In the genomic region with DNA sequence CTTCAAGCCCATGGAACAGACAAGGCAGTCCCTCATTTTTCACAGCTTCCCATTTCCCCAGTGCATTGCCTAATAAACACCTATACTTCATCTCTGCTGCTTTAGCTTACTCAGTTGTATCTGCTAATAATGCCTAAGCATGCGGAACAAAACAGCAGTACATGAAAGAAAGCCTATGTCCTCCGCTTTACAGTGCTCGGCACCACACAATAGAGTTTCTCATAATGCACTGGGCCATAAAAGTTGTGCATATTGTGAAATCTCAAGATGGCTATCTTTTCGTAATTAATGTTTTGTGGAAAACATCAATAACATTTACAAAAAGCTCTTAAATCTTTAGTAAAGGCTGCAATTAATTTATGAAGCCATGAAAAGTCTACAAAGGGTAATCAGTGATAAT, we compare ENCODE assay signal across 1 cellular context.
TF ChIP-seq lines count a peak whose summit lies in the region.

No MANE protein-coding gene starts in this region.

TF ChIP-seq in GM23338, 12 proteins besides CTCF, POLR2A, EP300 and RAD21:
- TF ChIP-seq, protein P1, sequence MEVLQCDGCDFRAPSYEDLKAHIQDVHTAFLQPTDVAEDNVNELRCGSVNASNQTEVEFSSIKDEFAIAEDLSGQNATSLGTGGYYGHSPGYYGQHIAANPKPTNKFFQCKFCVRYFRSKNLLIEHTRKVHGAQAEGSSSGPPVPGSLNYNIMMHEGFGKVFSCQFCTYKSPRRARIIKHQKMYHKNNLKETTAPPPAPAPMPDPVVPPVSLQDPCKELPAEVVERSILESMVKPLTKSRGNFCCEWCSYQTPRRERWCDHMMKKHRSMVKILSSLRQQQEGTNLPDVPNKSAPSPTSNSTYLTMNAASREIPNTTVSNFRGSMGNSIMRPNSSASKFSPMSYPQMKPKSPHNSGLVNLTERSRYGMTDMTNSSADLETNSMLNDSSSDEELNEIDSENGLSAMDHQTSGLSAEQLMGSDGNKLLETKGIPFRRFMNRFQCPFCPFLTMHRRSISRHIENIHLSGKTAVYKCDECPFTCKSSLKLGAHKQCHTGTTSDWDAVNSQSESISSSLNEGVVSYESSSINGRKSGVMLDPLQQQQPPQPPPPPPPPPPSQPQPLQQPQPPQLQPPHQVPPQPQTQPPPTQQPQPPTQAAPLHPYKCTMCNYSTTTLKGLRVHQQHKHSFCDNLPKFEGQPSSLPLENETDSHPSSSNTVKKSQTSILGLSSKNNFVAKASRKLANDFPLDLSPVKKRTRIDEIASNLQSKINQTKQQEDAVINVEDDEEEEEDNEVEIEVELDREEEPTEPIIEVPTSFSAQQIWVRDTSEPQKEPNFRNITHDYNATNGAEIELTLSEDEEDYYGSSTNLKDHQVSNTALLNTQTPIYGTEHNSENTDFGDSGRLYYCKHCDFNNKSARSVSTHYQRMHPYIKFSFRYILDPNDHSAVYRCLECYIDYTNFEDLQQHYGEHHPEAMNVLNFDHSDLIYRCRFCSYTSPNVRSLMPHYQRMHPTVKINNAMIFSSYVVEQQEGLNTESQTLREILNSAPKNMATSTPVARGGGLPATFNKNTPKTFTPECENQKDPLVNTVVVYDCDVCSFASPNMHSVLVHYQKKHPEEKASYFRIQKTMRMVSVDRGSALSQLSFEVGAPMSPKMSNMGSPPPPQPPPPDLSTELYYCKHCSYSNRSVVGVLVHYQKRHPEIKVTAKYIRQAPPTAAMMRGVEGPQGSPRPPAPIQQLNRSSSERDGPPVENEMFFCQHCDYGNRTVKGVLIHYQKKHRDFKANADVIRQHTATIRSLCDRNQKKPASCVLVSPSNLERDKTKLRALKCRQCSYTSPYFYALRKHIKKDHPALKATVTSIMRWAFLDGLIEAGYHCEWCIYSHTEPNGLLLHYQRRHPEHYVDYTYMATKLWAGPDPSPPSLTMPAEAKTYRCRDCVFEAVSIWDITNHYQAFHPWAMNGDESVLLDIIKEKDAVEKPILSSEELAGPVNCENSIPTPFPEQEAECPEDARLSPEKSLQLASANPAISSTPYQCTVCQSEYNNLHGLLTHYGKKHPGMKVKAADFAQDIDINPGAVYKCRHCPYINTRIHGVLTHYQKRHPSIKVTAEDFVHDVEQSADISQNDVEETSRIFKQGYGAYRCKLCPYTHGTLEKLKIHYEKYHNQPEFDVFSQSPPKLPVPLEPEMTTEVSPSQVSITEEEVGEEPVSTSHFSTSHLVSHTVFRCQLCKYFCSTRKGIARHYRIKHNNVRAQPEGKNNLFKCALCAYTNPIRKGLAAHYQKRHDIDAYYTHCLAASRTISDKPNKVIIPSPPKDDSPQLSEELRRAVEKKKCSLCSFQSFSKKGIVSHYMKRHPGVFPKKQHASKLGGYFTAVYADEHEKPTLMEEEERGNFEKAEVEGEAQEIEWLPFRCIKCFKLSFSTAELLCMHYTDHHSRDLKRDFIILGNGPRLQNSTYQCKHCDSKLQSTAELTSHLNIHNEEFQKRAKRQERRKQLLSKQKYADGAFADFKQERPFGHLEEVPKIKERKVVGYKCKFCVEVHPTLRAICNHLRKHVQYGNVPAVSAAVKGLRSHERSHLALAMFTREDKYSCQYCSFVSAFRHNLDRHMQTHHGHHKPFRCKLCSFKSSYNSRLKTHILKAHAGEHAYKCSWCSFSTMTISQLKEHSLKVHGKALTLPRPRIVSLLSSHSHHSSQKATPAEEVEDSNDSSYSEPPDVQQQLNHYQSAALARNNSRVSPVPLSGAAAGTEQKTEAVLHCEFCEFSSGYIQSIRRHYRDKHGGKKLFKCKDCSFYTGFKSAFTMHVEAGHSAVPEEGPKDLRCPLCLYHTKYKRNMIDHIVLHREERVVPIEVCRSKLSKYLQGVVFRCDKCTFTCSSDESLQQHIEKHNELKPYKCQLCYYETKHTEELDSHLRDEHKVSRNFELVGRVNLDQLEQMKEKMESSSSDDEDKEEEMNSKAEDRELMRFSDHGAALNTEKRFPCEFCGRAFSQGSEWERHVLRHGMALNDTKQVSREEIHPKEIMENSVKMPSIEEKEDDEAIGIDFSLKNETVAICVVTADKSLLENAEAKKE (CRISPR knock-in tag; IDR thresholded peaks at IDR 0.05) = no peak
- TF ChIP-seq STAT1 (IDR thresholded peaks at IDR 0.05; ENCODE audit: unreplicated experiment) (no peak), ZNF114 (CRISPR knock-in tag; IDR thresholded peaks at IDR 0.05) (no peak), EZH2 (IDR thresholded peaks at IDR 0.05; ENCODE audit: low read depth, unreplicated experiment) (no peak), EZH2phosphoT487 (IDR thresholded peaks at IDR 0.05; ENCODE audit: unreplicated experiment) (no peak), NANOG (IDR thresholded peaks at IDR 0.05; ENCODE audit: borderline replicate concordance) (no peak), ZNF331 (CRISPR knock-in tag; IDR thresholded peaks at IDR 0.05; ENCODE audit: low read depth) (no peak), CREB1 (CRISPR knock-in tag; IDR thresholded peaks at IDR 0.05; ENCODE audit: low read depth) (no peak), POLR2AphosphoS5 (IDR thresholded peaks at IDR 0.05; ENCODE audit: low read depth) (no peak), JUNB (IDR thresholded peaks at IDR 0.05; ENCODE audit: unreplicated experiment) (no peak)
- TF ChIP-seq, protein P2, sequence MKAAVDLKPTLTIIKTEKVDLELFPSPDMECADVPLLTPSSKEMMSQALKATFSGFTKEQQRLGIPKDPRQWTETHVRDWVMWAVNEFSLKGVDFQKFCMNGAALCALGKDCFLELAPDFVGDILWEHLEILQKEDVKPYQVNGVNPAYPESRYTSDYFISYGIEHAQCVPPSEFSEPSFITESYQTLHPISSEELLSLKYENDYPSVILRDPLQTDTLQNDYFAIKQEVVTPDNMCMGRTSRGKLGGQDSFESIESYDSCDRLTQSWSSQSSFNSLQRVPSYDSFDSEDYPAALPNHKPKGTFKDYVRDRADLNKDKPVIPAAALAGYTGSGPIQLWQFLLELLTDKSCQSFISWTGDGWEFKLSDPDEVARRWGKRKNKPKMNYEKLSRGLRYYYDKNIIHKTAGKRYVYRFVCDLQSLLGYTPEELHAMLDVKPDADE (IDR thresholded peaks at IDR 0.05) = no peak
- TF ChIP-seq, protein P3, sequence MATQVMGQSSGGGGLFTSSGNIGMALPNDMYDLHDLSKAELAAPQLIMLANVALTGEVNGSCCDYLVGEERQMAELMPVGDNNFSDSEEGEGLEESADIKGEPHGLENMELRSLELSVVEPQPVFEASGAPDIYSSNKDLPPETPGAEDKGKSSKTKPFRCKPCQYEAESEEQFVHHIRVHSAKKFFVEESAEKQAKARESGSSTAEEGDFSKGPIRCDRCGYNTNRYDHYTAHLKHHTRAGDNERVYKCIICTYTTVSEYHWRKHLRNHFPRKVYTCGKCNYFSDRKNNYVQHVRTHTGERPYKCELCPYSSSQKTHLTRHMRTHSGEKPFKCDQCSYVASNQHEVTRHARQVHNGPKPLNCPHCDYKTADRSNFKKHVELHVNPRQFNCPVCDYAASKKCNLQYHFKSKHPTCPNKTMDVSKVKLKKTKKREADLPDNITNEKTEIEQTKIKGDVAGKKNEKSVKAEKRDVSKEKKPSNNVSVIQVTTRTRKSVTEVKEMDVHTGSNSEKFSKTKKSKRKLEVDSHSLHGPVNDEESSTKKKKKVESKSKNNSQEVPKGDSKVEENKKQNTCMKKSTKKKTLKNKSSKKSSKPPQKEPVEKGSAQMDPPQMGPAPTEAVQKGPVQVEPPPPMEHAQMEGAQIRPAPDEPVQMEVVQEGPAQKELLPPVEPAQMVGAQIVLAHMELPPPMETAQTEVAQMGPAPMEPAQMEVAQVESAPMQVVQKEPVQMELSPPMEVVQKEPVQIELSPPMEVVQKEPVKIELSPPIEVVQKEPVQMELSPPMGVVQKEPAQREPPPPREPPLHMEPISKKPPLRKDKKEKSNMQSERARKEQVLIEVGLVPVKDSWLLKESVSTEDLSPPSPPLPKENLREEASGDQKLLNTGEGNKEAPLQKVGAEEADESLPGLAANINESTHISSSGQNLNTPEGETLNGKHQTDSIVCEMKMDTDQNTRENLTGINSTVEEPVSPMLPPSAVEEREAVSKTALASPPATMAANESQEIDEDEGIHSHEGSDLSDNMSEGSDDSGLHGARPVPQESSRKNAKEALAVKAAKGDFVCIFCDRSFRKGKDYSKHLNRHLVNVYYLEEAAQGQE (IDR thresholded peaks at IDR 0.05; ENCODE audit: unreplicated experiment) = no peak
